Comparison of ENCODE assay signal across 30 cellular contexts in the genomic region with DNA sequence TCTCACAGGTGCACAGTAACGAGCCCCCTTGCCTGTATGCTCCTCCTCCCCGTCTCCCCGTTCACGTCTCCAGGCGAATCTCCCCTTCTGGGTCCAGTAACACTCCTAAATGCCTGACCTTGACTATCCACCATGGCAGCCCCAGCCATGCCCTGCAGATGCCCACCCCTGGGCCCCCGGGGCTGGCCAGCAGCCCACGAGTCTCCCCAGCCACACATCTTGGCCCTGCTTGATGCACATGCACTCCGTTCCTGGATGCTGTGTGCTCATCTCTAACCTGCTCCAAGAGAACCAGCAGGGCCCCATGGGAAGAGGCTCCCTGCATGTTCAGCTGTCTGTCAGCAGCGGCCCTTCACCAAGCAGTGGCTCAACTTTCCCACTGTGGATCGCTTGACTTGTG. TPM values are rescaled to one million over a fixed set of nuclear protein-coding genes. Genes with fewer than 3 reads are reported as not detected.
"Had no signal": no experiment of that assay in that cellular context is flagged by ENCODE, and none has a peak within 500 bp of the region (broad histone marks: within the 10 kb centered on the region; RNA-seq: fewer than 3 reads in every experiment).

No MANE protein-coding gene starts in this region.

- FAIRE-seq: colon, keratinocyte, urothelium cell line had no signal

- DNase-seq: dorsolateral prefrontal cortex; effector CD4-positive, alpha-beta T cell; foreskin fibroblast; gastrocnemius medialis; head of caudate nucleus; mesenchymal stem cell; mucosa of descending colon; naive B cell; psoas muscle; right cardiac atrium; sigmoid colon; stimulated activated CD4-positive, alpha-beta T cell treated with anti-CD3 and anti-CD28 coated beads, Interleukin-2, amount 100 ng/mL, for 24 hours; stimulated activated CD4-positive, alpha-beta T cell treated with anti-CD3 and anti-CD28 coated beads, Interleukin-4, amount 100 ng/mL, for 24 hours; stimulated activated naive CD4-positive, alpha-beta T cell treated with Interleukin-2 at 50 U/mL for 16 hours; stomach; thyroid gland had no signal

- H3K27me3 ChIP-seq: dorsolateral prefrontal cortex, gastrocnemius medialis, sigmoid colon, stomach, thyroid gland, upper lobe of left lung had no signal

- H3K9me3 ChIP-seq: gastrocnemius medialis, thyroid gland had no signal

- H3K36me3 ChIP-seq: gastrocnemius medialis, sigmoid colon, stomach, thyroid gland, upper lobe of left lung had no signal

- H3K4me1 ChIP-seq: psoas muscle, sigmoid colon, stomach, thyroid gland, upper lobe of left lung had no signal

- H3K27ac ChIP-seq: epithelial cell of prostate, gastrocnemius medialis, psoas muscle, sigmoid colon, stomach, thyroid gland, upper lobe of left lung had no signal

- H3K4me3 ChIP-seq: dorsolateral prefrontal cortex, gastrocnemius medialis, mucosa of descending colon, psoas muscle, sigmoid colon, stomach, thyroid gland, upper lobe of left lung had no signal

- ATAC-seq: esophagus mucosa, gastrocnemius medialis, mucosa of descending colon, psoas muscle had no signal

RNA-seq across cellular contexts. Expression of gene HPN, which starts 32.0 kb away (rescaled TPM):
- total RNA-seq: esophagus mucosa, glomerular endothelial cell, osteocyte, temporal lobe had no signal
- polyA plus RNA-seq: keratinocyte had no signal

RNA-seq across cellular contexts. Expression of gene FXYD3, which starts 42.1 kb away (rescaled TPM):
- total RNA-seq: glomerular endothelial cell; liver; lung microvascular endothelial cell; natural killer cell treated with Interleukin-12 subunit alpha and Interleukin-12 subunit beta and Interleukin-15 and Interleukin-18, amount 100 ng/mL, for 72 hours; osteocyte; psoas muscle; renal cortical epithelial cell; skeletal muscle tissue; temporal lobe had no signal
